Comparison of ENCODE assay signal across 10 cellular contexts in genomic region chr5:155727512-155728145, GRCh38.
DNase-seq lines count a peak whose midpoint lies in the region; ATAC-seq and TF ChIP-seq lines count a peak whose summit lies in the region.
"Had no signal": no experiment of that assay in that cellular context is flagged by ENCODE, and none has a peak within 500 bp of the region (broad histone marks: within the 10 kb centered on the region; RNA-seq: fewer than 3 reads in every experiment).

No MANE protein-coding gene starts in this region.

- H3K4me3 Mint-ChIP-seq in activated CD8-positive, alpha-beta T cell treated with anti-CD3 and anti-CD28 coated beads, Interleukin-2, amount 10 ng/mL, durations not matched to agents 7 days and 5 days: no peak overlapping the region

- ATAC-seq in HG03571 (IDR thresholded peaks at IDR 0.05; ENCODE audit: unreplicated experiment): no peak
- ATAC-seq in activated CD8-positive, alpha-beta T cell treated with anti-CD3 and anti-CD28 coated beads, Interleukin-2, amount 10 ng/mL, durations not matched to agents 7 days and 5 days: no peak

- POLR2A ChIA-PET in activated CD8-positive, alpha-beta T cell treated with anti-CD3 and anti-CD28 coated beads, Interleukin-2, amount 10 ng/mL, durations not matched to agents 7 days and 5 days (lab: Charles Lee): no interaction called here

- peaks cover 4% of the 10 kb centered on the region for H3K4me1 ChIP-seq in mesodermal cell (ENCODE audit: control insufficient read depth, insufficient read depth, low read length, poor library complexity, severe bottlenecking)

- H3K27me3 Mint-ChIP-seq in activated CD8-positive, alpha-beta T cell treated with anti-CD3 and anti-CD28 coated beads, Interleukin-2, amount 10 ng/mL, durations not matched to agents 7 days and 5 days (ENCODE audit: low read depth): peaks cover 36% of the 10 kb centered on the region

- no peak overlapping the region for H3K27ac Mint-ChIP-seq in activated CD8-positive, alpha-beta T cell treated with anti-CD3 and anti-CD28 coated beads, Interleukin-2, amount 10 ng/mL, durations not matched to agents 7 days and 5 days

- no peaks in the 10 kb centered on the region for H3K36me3 ChIP-seq in mesodermal cell (ENCODE audit: control insufficient read depth, insufficient read depth, low read length)

- no peaks in the 10 kb centered on the region for H3K4me1 Mint-ChIP-seq in activated CD8-positive, alpha-beta T cell treated with anti-CD3 and anti-CD28 coated beads, Interleukin-2, amount 10 ng/mL, durations not matched to agents 7 days and 5 days (ENCODE audit: low read depth)

- WGBS in mesodermal cell (ENCODE audit: insufficient coverage in 2 of 2), 2 experiments: 1 to 2% methylated on average over 20 to 25 of the region's 36 CpGs

- H3K9me3 Mint-ChIP-seq in activated CD8-positive, alpha-beta T cell treated with anti-CD3 and anti-CD28 coated beads, Interleukin-2, amount 10 ng/mL, durations not matched to agents 7 days and 5 days (ENCODE audit: insufficient read depth): no peaks in the 10 kb centered on the region

- no peaks in the 10 kb centered on the region for H3K9me3 ChIP-seq in mesodermal cell (ENCODE audit: control insufficient read depth, low read length)

- H3K4me3 ChIP-seq in epithelial cell of proximal tubule (ENCODE audit: low read depth, low read length): peak overlapping the region; percentile 45
- peak overlapping the region; percentile 37 for H3K4me3 ChIP-seq in mesodermal cell (ENCODE audit: extremely low read depth, insufficient read depth, low read length, poor library complexity, severe bottlenecking)

- peak; percentile 33 for DNase-seq in NCI-H82 treated with DMSO at 0.1 percent for 48 hours (lab: John Stamatoyannopoulos, UW; ENCODE audit: unreplicated experiment)
- DNase-seq in epithelial cell of proximal tubule (ENCODE audit: low read depth): no peak
- DNase-seq in superior temporal gyrus (ENCODE audit: extremely low spot score): peak; percentile 42
- no peak for DNase-seq in GM19238 (ENCODE audit: insufficient read length, low spot score)
- no peak for DNase-seq in cerebellar cortex (ENCODE audit: low spot score)
- DNase-seq in activated CD8-positive, alpha-beta T cell treated with anti-CD3 and anti-CD28 coated beads, Interleukin-2, amount 10 ng/mL, durations not matched to agents 7 days and 5 days: no peak
- DNase-seq: NCI-H187 treated with DMSO at 0.1 percent for 48 hours, SIG-M5 had no signal

- no peaks in the 10 kb centered on the region for H3K36me3 Mint-ChIP-seq in activated CD8-positive, alpha-beta T cell treated with anti-CD3 and anti-CD28 coated beads, Interleukin-2, amount 10 ng/mL, durations not matched to agents 7 days and 5 days (ENCODE audit: low read depth)

- no peak overlapping the region for H3K27ac ChIP-seq in mesodermal cell (ENCODE audit: low read depth, low read length, severe bottlenecking)

- CTCF ChIA-PET in activated CD8-positive, alpha-beta T cell treated with anti-CD3 and anti-CD28 coated beads, Interleukin-2, amount 10 ng/mL, durations not matched to agents 7 days and 5 days (lab: Charles Lee): no interaction called here

- no peak for TF ChIP-seq CTCF in epithelial cell of proximal tubule (conservative IDR thresholded peaks at IDR 0.05; ENCODE audit: low read depth, low read length)

Comparison
In these comparisons a context has a peak if more than half of its experiments do, and no peak if none do; other contexts are left out.
1. DNase-seq: peak in NCI-H82 treated with DMSO at 0.1 percent for 48 hours (single experiment) and superior temporal gyrus (single experiment); none in epithelial cell of proximal tubule (single experiment), GM19238 (single experiment), cerebellar cortex (single experiment) and activated CD8-positive, alpha-beta T cell treated with anti-CD3 and anti-CD28 coated beads, Interleukin-2, amount 10 ng/mL, durations not matched to agents 7 days and 5 days (single experiment).